1 cellular context compared by ENCODE assay signal in the genomic region with DNA sequence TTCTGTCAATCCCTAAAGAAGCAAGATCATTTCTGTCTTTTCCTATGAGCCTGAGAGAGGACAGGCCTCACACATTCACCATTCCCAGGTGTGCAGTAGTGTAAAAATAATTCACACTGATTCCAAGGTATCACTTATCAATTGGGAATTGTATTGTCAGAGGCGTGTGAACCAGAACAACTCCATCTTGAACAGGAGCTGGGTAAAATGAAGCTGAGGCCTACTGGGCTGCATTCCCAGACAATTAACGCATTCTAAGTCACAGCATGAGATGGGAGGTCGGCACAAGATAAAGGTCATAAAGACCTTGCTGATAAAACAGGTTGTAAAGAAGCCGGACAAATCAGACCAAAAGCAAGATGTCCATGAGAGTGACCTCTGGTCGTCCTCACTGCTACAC.
TF ChIP-seq lines count a peak whose summit lies in the region.

No MANE protein-coding gene starts in this region.

TF ChIP-seq in IMR-90, 13 proteins besides CTCF, POLR2A, EP300 and RAD21 (continued from another document):
- TF ChIP-seq RFX5 (IDR thresholded peaks at IDR 0.05; ENCODE audit: low read depth, low read length): no peak
- TF ChIP-seq CHD1 (IDR thresholded peaks at IDR 0.05; ENCODE audit: low read depth, low read length): no peak
- TF ChIP-seq CEBPB (IDR thresholded peaks at IDR 0.05; ENCODE audit: low read depth, low read length): no peak
- TF ChIP-seq, protein P1, sequence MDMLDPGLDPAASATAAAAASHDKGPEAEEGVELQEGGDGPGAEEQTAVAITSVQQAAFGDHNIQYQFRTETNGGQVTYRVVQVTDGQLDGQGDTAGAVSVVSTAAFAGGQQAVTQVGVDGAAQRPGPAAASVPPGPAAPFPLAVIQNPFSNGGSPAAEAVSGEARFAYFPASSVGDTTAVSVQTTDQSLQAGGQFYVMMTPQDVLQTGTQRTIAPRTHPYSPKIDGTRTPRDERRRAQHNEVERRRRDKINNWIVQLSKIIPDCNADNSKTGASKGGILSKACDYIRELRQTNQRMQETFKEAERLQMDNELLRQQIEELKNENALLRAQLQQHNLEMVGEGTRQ (IDR thresholded peaks at IDR 0.05; ENCODE audit: low read depth, low read length): no peak
- no peak for TF ChIP-seq RCOR1 (IDR thresholded peaks at IDR 0.05; ENCODE audit: insufficient replicate concordance, low read length)
- TF ChIP-seq FOS (IDR thresholded peaks at IDR 0.05; ENCODE audit: low read depth, low read length): no peak
